In genomic region chr2:47208852-47209606, GRCh38 we compare ENCODE assay signal across 16 cellular contexts. TPM values are rescaled to one million over a fixed set of nuclear protein-coding genes. Genes with fewer than 3 reads are reported as not detected.
DNase-seq lines count a peak whose midpoint lies in the region; ATAC-seq and TF ChIP-seq lines count a peak whose summit lies in the region.
"Had no signal": no experiment of that assay in that cellular context is flagged by ENCODE, and none has a peak within 500 bp of the region (broad histone marks: within the 10 kb centered on the region; RNA-seq: fewer than 3 reads in every experiment).

No MANE protein-coding gene starts in this region.

- CTCF ChIA-PET in MCF 10A (lab: Yijun Ruan, JAX): no interaction called here

- no peaks in the 10 kb centered on the region for H3K36me3 Mint-ChIP-seq in MCF 10A (ENCODE audit: insufficient read depth, unreplicated experiment)
- H3K36me3 Mint-ChIP-seq in activated CD4-positive, alpha-beta T cell treated with anti-CD3 and anti-CD28 coated beads, Interleukin-2, amount 10 ng/mL, durations not matched to agents 24 days and 14 days (ENCODE audit: low read depth): no peaks in the 10 kb centered on the region
- peaks cover 0 to 1% of the 10 kb centered on the region in 2 donors for H3K36me3 Mint-ChIP-seq in stimulated activated naive B cell treated with anti-CD40 and anti-IgM and Interleukin-4, amounts not matched to agents 10 μg/mL and 1 μg/mL and 100 μg/mL, for 72 hours

- peaks cover 14% of the 10 kb centered on the region for H3K4me1 Mint-ChIP-seq in MCF 10A (ENCODE audit: insufficient read depth, unreplicated experiment)
- H3K4me1 Mint-ChIP-seq in activated CD4-positive, alpha-beta T cell treated with anti-CD3 and anti-CD28 coated beads, Interleukin-2, amount 10 ng/mL, durations not matched to agents 24 days and 14 days: peaks cover 2% of the 10 kb centered on the region
- H3K4me1 Mint-ChIP-seq in stimulated activated naive B cell treated with anti-CD40 and anti-IgM and Interleukin-4, amounts not matched to agents 10 μg/mL and 1 μg/mL and 100 μg/mL, for 72 hours: peaks cover 0 to 3% of the 10 kb centered on the region in 2 donors
- H3K4me1 Mint-ChIP-seq: activated B cell treated with CpG ODN at 0.5 μM for 24 hours had no signal

- intact Hi-C loops in MCF 10A (cut with micrococcal nuclease): no loop called here
- intact Hi-C loops in breast epithelium (cut with DNase I; ENCODE audit: low total_unique reads): no loop called here
- intact Hi-C loops in left colon (cut with DNase I, micrococcal nuclease): no loop called here
- intact Hi-C loops in activated CD4-positive, alpha-beta T cell treated with anti-CD3 and anti-CD28 coated beads, Interleukin-2, amount 10 ng/mL, durations not matched to agents 24 days and 14 days (cut with micrococcal nuclease): no loop called here
- intact Hi-C loops in right cardiac atrium (cut with DNase I): no loop called here

- H3K4me1 ChIP-seq in breast epithelium (no peaks in the 10 kb centered on the region), SJSA1 (replicated peaks) (peaks cover 17% of the 10 kb centered on the region), right cardiac atrium (ENCODE audit: control insufficient read depth, insufficient read depth, low read length) (peaks cover 2% of the 10 kb centered on the region)

- TF ChIP-seq CTCF in MCF 10A (IDR thresholded peaks at IDR 0.05; ENCODE audit: unreplicated experiment): no peak
- no peak for TF ChIP-seq CTCF in breast epithelium (IDR thresholded peaks at IDR 0.05)

- peak; percentile 70 for ATAC-seq in left colon
- no peak for ATAC-seq in right cardiac atrium
- ATAC-seq in stimulated activated naive B cell treated with anti-CD40 and anti-IgM and Interleukin-4, amounts not matched to agents 10 μg/mL and 1 μg/mL and 100 μg/mL, for 72 hours (replicated peaks): no peak

- no peak overlapping the region for H3K4me3 ChIP-seq in breast epithelium
- H3K4me3 ChIP-seq in SJSA1: no peak overlapping the region
- no peak overlapping the region for H3K4me3 ChIP-seq in right cardiac atrium (ENCODE audit: low read length)
- H3K4me3 ChIP-seq: testis had no signal

- peak overlapping the region; percentile 27 for H3K27ac Mint-ChIP-seq in MCF 10A (ENCODE audit: low read depth, unreplicated experiment)
- H3K27ac Mint-ChIP-seq in activated CD4-positive, alpha-beta T cell treated with anti-CD3 and anti-CD28 coated beads, Interleukin-2, amount 10 ng/mL, durations not matched to agents 24 days and 14 days: no peak overlapping the region
- H3K27ac Mint-ChIP-seq in stimulated activated naive B cell treated with anti-CD40 and anti-IgM and Interleukin-4, amounts not matched to agents 10 μg/mL and 1 μg/mL and 100 μg/mL, for 72 hours: no peak overlapping the region
- H3K27ac Mint-ChIP-seq: activated B cell treated with CpG ODN at 0.5 μM for 24 hours had no signal

- no TSS peak for BruUV-seq in MCF 10A (replicated peaks; lab: Mats Ljungman, UMichigan)

- no peaks in the 10 kb centered on the region for H3K9me3 Mint-ChIP-seq in MCF 10A (ENCODE audit: unreplicated experiment)
- peaks cover 12% of the 10 kb centered on the region for H3K9me3 Mint-ChIP-seq in activated CD4-positive, alpha-beta T cell treated with anti-CD3 and anti-CD28 coated beads, Interleukin-2, amount 10 ng/mL, durations not matched to agents 24 days and 14 days
- H3K9me3 Mint-ChIP-seq in stimulated activated naive B cell treated with anti-CD40 and anti-IgM and Interleukin-4, amounts not matched to agents 10 μg/mL and 1 μg/mL and 100 μg/mL, for 72 hours: peaks cover 5 to 6% of the 10 kb centered on the region in 2 donors
- H3K9me3 Mint-ChIP-seq: activated B cell treated with CpG ODN at 0.5 μM for 24 hours had no signal

- H3K4me3 Mint-ChIP-seq in MCF 10A (ENCODE audit: unreplicated experiment): no peak overlapping the region
- H3K4me3 Mint-ChIP-seq in activated CD4-positive, alpha-beta T cell treated with anti-CD3 and anti-CD28 coated beads, Interleukin-2, amount 10 ng/mL, durations not matched to agents 24 days and 14 days: no peak overlapping the region
- no peak overlapping the region for H3K4me3 Mint-ChIP-seq in stimulated activated naive B cell treated with anti-CD40 and anti-IgM and Interleukin-4, amounts not matched to agents 10 μg/mL and 1 μg/mL and 100 μg/mL, for 72 hours
- H3K4me3 Mint-ChIP-seq: activated B cell treated with CpG ODN at 0.5 μM for 24 hours had no signal

- H3K36me3 ChIP-seq in breast epithelium: no peaks in the 10 kb centered on the region
- no peaks in the 10 kb centered on the region for H3K36me3 ChIP-seq in SJSA1

- H3K27me3 Mint-ChIP-seq in MCF 10A (ENCODE audit: insufficient read depth, unreplicated experiment): no peaks in the 10 kb centered on the region
- H3K27me3 Mint-ChIP-seq in activated CD4-positive, alpha-beta T cell treated with anti-CD3 and anti-CD28 coated beads, Interleukin-2, amount 10 ng/mL, durations not matched to agents 24 days and 14 days: peaks cover 28% of the 10 kb centered on the region
- peaks cover 0 to 10% of the 10 kb centered on the region in 2 donors for H3K27me3 Mint-ChIP-seq in stimulated activated naive B cell treated with anti-CD40 and anti-IgM and Interleukin-4, amounts not matched to agents 10 μg/mL and 1 μg/mL and 100 μg/mL, for 72 hours

- DNase-seq in MCF 10A (ENCODE audit: unreplicated experiment) (peak; percentile 69), breast epithelium (ENCODE audit: low spot score in 2 of 2) (no peak), SJSA1 (ENCODE audit: low read depth in 1 of 2, low spot score in 2 of 2) (peak in 1 of 2 experiments; percentile 56), left colon (no peak), right cardiac atrium (no peak)
- no peak for DNase-seq in activated naive CD4-positive, alpha-beta T cell treated with Interleukin-2 at 50 U/mL for 16 hours
- no peak for DNase-seq in activated CD4-positive, alpha-beta T cell treated with anti-CD3 and anti-CD28 coated beads, Interleukin-2, amount 10 ng/mL, durations not matched to agents 24 days and 14 days
- no peak for DNase-seq in stimulated activated naive B cell treated with anti-CD40 and anti-IgM and Interleukin-4, amounts not matched to agents 10 μg/mL and 1 μg/mL and 100 μg/mL, for 72 hours
- DNase-seq: activated B cell treated with CpG ODN at 0.5 μM for 24 hours; mammary epithelial cell; NCI-H1436 treated with DMSO at 0.1 percent for 48 hours; NK-92 treated with Interleukin-12 subunit alpha and Interleukin-12 subunit beta, amount 100 ng/mL, for 24 hours; nucleus accumbens; SW 1271; testis had no signal

- H3K27me3 ChIP-seq in breast epithelium: no peaks in the 10 kb centered on the region
- H3K27me3 ChIP-seq in SJSA1 (replicated peaks): no peaks in the 10 kb centered on the region
- no peaks in the 10 kb centered on the region for H3K27me3 ChIP-seq in right cardiac atrium (ENCODE audit: control insufficient read depth, insufficient read depth)
- H3K27me3 ChIP-seq: testis had no signal

- no peak for TF ChIP-seq POLR2A in breast epithelium (IDR thresholded peaks at IDR 0.05)

- POLR2A ChIA-PET in MCF 10A (lab: Yijun Ruan, JAX): no interaction called here

- H3K27ac ChIP-seq in breast epithelium (no peak overlapping the region), SJSA1 (peak overlapping the region; percentile 8; the same call in 1 of the 2 replicates), right cardiac atrium (ENCODE audit: low read length) (no peak overlapping the region)
- H3K27ac ChIP-seq: testis had no signal

- 74% methylated on average over 5 of the region's 5 CpGs for WGBS in right cardiac atrium

- H3K9me3 ChIP-seq in breast epithelium (no peaks in the 10 kb centered on the region), SJSA1 (replicated peaks) (no peaks in the 10 kb centered on the region), right cardiac atrium (ENCODE audit: control insufficient read depth, low read length) (no peaks in the 10 kb centered on the region)
- H3K9me3 ChIP-seq: testis had no signal

RNA-seq across cellular contexts. Expression of gene CALM2, which starts 32.7 kb away (rescaled TPM):
- total RNA-seq in MCF 10A (2022): 486 and 604 TPM in 2 replicates
- 100 to 1,000 TPM; 383 to 747 (median 494) TPM for total RNA-seq in breast epithelium
- 1,813 and 2,193 TPM in 2 replicates for total RNA-seq in SJSA1 (2014; rRNA removed; shearing (Covaris generic))
- total RNA-seq in left colon: 100 to 1,000 TPM; 744 to 751 TPM
- 436 TPM in 2 replicates for total RNA-seq in activated CD4-positive, alpha-beta T cell treated with anti-CD3 and anti-CD28 coated beads, Interleukin-2, amount 10 ng/mL, durations not matched to agents 24 days and 14 days
- 100 to 1,000 TPM; 281 to 612 (median 394) TPM for total RNA-seq in right cardiac atrium
- 421 TPM for polyA plus RNA-seq in right cardiac atrium

RNA-seq across cellular contexts. Expression of gene STPG4, which starts 53.9 kb away (rescaled TPM):
- total RNA-seq in MCF 10A (2022): 0.83 TPM in 1 of 2 replicates, not detected in the other
- total RNA-seq in breast epithelium: under 1 TPM in 1 of 3 donors, not detected in 2; 0.32 TPM
- total RNA-seq in SJSA1 (2014; rRNA removed; shearing (Covaris generic)): not detected in 2 replicates
- under 1 TPM; 0.43 to 0.47 TPM for total RNA-seq in left colon
- 0.16 and 0.38 TPM in 2 replicates for total RNA-seq in activated CD4-positive, alpha-beta T cell treated with anti-CD3 and anti-CD28 coated beads, Interleukin-2, amount 10 ng/mL, durations not matched to agents 24 days and 14 days
- total RNA-seq in right cardiac atrium: under 1 TPM in 2 of 4 donors, not detected in 2; 0.20 to 0.29 TPM
- not detected for polyA plus RNA-seq in right cardiac atrium
- total RNA-seq: epithelial cell of proximal tubule had no signal
- polyA plus RNA-seq: mammary epithelial cell had no signal
